8 cellular contexts compared by ENCODE assay signal in genomic region chr18:23307567-23308295, GRCh38.
DNase-seq lines count a peak whose midpoint lies in the region; ATAC-seq lines count a peak whose summit lies in the region.

No MANE protein-coding gene starts in this region.

- H3K4me3 Mint-ChIP-seq in T-helper 1 cell treated with Interleukin-12 subunit alpha and Interleukin-12 subunit beta and Interleukin-4 antibody, amounts not matched to agents 30 μg/mL and 1 μg/mL, for 36 hours: peak overlapping the region; percentile 69
- peak overlapping the region; percentile 80 to 93 (median 90) for H3K4me3 Mint-ChIP-seq in immature natural killer cell

- H3K36me3 Mint-ChIP-seq in T-helper 1 cell treated with Interleukin-12 subunit alpha and Interleukin-12 subunit beta and Interleukin-4 antibody, amounts not matched to agents 30 μg/mL and 1 μg/mL, for 36 hours (ENCODE audit: low read depth): peaks cover 6% of the 10 kb centered on the region
- peaks cover 0 to 16% (median 9%) of the 10 kb centered on the region in 3 donors for H3K36me3 Mint-ChIP-seq in immature natural killer cell

- H3K4me1 Mint-ChIP-seq in T-helper 1 cell treated with Interleukin-12 subunit alpha and Interleukin-12 subunit beta and Interleukin-4 antibody, amounts not matched to agents 30 μg/mL and 1 μg/mL, for 36 hours (ENCODE audit: low read depth): peaks cover 36% of the 10 kb centered on the region
- H3K4me1 Mint-ChIP-seq in immature natural killer cell: peaks cover 61 to 66% of the 10 kb centered on the region in 2 donors

- no peak for ATAC-seq in GM21526 (IDR thresholded peaks at IDR 0.05; ENCODE audit: low FRiP score, unreplicated experiment)

- H3K27ac Mint-ChIP-seq in T-helper 1 cell treated with Interleukin-12 subunit alpha and Interleukin-12 subunit beta and Interleukin-4 antibody, amounts not matched to agents 30 μg/mL and 1 μg/mL, for 36 hours: peak overlapping the region; percentile 86
- H3K27ac Mint-ChIP-seq in immature natural killer cell: peak overlapping the region; percentile 87 to 100 (median 99)

- no peaks in the 10 kb centered on the region for H3K9me3 Mint-ChIP-seq in T-helper 1 cell treated with Interleukin-12 subunit alpha and Interleukin-12 subunit beta and Interleukin-4 antibody, amounts not matched to agents 30 μg/mL and 1 μg/mL, for 36 hours
- no peaks in the 10 kb centered on the region for H3K9me3 Mint-ChIP-seq in immature natural killer cell

- peak; percentile 95 for DNase-seq in EH (ENCODE audit: low read depth)
- peak; percentile 23 for DNase-seq in H4 (ENCODE audit: low spot score)
- DNase-seq in immature natural killer cell: peak; percentile 73 to 79 (median 75)
- DNase-seq in HUDEP-2 (lab: John Stamatoyannopoulos, UW; ENCODE audit: unreplicated experiment in 76 of 76): no peak
- DNase-seq in NCI-H446 treated with DMSO at 0.1 percent for 48 hours (lab: John Stamatoyannopoulos, UW): no peak
- no peak for DNase-seq in activated effector memory CD4-positive, alpha-beta T cell treated with Interleukin-2 at 50 U/mL for 16 hours

- H3K27me3 Mint-ChIP-seq in T-helper 1 cell treated with Interleukin-12 subunit alpha and Interleukin-12 subunit beta and Interleukin-4 antibody, amounts not matched to agents 30 μg/mL and 1 μg/mL, for 36 hours (ENCODE audit: low read depth): no peaks in the 10 kb centered on the region
- peaks cover 10 to 12% (median 11%) of the 10 kb centered on the region in 3 donors for H3K27me3 Mint-ChIP-seq in immature natural killer cell (ENCODE audit: low read depth in 3 of 3)

Comparison
In these comparisons a context has a peak if more than half of its experiments do, and no peak if none do; other contexts are left out.
1. DNase-seq: peak in EH (single experiment), H4 (single experiment) and immature natural killer cell (3 of 3); none in HUDEP-2 (0 of 76), NCI-H446 treated with DMSO at 0.1 percent for 48 hours (single experiment) and activated effector memory CD4-positive, alpha-beta T cell treated with Interleukin-2 at 50 U/mL for 16 hours (single experiment).